Comparison of ENCODE assay signal across 1 cellular context in genomic region chr6:126054258-126054702, GRCh38.
A peak's percentile ranks its signal among the peaks of the same experiment; 100 is the strongest.
TF ChIP-seq lines count a peak whose summit lies in the region.

No MANE protein-coding gene starts in this region.

TF ChIP-seq in liver, 16 proteins besides CTCF, POLR2A, EP300 and RAD21 (continued from another document):
- TF ChIP-seq, protein P1, sequence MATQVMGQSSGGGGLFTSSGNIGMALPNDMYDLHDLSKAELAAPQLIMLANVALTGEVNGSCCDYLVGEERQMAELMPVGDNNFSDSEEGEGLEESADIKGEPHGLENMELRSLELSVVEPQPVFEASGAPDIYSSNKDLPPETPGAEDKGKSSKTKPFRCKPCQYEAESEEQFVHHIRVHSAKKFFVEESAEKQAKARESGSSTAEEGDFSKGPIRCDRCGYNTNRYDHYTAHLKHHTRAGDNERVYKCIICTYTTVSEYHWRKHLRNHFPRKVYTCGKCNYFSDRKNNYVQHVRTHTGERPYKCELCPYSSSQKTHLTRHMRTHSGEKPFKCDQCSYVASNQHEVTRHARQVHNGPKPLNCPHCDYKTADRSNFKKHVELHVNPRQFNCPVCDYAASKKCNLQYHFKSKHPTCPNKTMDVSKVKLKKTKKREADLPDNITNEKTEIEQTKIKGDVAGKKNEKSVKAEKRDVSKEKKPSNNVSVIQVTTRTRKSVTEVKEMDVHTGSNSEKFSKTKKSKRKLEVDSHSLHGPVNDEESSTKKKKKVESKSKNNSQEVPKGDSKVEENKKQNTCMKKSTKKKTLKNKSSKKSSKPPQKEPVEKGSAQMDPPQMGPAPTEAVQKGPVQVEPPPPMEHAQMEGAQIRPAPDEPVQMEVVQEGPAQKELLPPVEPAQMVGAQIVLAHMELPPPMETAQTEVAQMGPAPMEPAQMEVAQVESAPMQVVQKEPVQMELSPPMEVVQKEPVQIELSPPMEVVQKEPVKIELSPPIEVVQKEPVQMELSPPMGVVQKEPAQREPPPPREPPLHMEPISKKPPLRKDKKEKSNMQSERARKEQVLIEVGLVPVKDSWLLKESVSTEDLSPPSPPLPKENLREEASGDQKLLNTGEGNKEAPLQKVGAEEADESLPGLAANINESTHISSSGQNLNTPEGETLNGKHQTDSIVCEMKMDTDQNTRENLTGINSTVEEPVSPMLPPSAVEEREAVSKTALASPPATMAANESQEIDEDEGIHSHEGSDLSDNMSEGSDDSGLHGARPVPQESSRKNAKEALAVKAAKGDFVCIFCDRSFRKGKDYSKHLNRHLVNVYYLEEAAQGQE (IDR thresholded peaks at IDR 0.05) = peak; percentile 45
- TF ChIP-seq FOXA2 (IDR thresholded peaks at IDR 0.05) (no peak), JUND (IDR thresholded peaks at IDR 0.05) (peak; percentile 45 to 82), HNF4G (IDR thresholded peaks at IDR 0.05) (no peak)
